1 cellular context compared by ENCODE assay signal in the genomic region with DNA sequence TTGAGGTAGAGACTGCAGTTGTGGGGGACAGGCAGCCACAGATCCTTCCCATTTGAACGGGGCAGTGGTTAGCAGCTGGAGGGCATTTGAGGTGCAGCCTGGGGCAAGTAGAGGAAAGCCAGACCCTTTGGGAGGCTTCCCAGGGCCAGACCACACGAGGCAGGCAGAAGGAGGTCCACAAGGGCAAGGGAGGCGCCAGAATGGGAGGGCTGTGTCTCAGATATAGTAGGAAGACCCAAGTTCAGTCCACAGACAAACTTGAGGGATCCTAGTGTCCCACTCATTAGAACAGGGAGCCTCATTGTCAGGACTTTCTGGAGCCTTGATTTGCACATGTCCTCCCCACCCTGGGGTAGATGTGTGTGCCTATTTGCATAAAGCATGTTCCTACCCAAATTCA.
TF ChIP-seq lines count a peak whose summit lies in the region.

No MANE protein-coding gene starts in this region.

TF ChIP-seq in SK-N-SH treated with all-trans-retinoic acid at 6 μM for 48 hours, 23 proteins besides CTCF, POLR2A, EP300 and RAD21 (continued from another document):
- TF ChIP-seq, protein P1, sequence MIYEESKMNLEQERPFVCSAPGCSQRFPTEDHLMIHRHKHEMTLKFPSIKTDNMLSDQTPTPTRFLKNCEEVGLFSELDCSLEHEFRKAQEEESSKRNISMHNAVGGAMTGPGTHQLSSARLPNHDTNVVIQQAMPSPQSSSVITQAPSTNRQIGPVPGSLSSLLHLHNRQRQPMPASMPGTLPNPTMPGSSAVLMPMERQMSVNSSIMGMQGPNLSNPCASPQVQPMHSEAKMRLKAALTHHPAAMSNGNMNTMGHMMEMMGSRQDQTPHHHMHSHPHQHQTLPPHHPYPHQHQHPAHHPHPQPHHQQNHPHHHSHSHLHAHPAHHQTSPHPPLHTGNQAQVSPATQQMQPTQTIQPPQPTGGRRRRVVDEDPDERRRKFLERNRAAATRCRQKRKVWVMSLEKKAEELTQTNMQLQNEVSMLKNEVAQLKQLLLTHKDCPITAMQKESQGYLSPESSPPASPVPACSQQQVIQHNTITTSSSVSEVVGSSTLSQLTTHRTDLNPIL (CRISPR knock-in tag; IDR thresholded peaks at IDR 0.05; ENCODE audit: low read depth): no peak
